ENCODE assay signal across 17 cellular contexts in the genomic region with DNA sequence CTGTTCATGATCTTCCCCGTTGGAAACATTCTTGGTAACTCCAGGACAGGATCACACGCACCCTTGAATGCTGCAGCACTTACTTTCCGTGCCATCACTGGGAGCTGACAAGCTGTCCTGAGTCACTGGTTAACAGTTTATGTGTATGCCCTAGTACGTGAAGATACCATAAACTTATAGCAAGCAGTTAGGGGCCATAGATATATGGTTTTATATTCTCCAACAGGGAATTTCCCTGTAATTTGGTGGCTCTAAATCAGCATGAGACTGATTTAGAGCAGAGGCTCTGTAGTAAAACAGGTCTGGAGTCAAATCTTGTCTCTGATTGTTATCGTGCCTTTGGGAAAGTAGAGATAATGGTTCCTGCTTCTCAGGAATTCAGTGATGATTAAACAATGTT.
"Had no signal": no experiment of that assay in that cellular context is flagged by ENCODE, and none has a peak within 500 bp of the region (broad histone marks: within the 10 kb centered on the region; RNA-seq: fewer than 3 reads in every experiment).

No MANE protein-coding gene starts in this region.

- H3K27ac ChIP-seq: body of pancreas, left lung, neutrophil, pancreas, stomach had no signal

- H3K4me3 ChIP-seq: body of pancreas, left lung, pancreas, stomach had no signal

- H3K4me3 Mint-ChIP-seq: activated CD4-positive, alpha-beta T cell treated with anti-CD3 and anti-CD28 coated beads, Interleukin-2, amount 10 ng/mL, durations not matched to agents 7 days and 5 days; activated naive CD4-positive, alpha-beta T cell treated with anti-CD3 and anti-CD28 coated beads for 36 hours; activated T-cell treated with anti-CD3 and anti-CD28 coated beads, Interleukin-2, amount 50 U/mL, for 4 hours; naive thymus-derived CD8-positive, alpha-beta T cell; stimulated activated effector memory CD8-positive, alpha-beta T cell treated with anti-CD3 and anti-CD28 coated beads, Interleukin-12 subunit alpha, Interleukin-12 subunit beta, amount 100 ng/mL, for 72 hours; T-helper 1 cell treated with Interleukin-12 subunit alpha and Interleukin-12 subunit beta and Interleukin-4 antibody, amounts not matched to agents 30 μg/mL and 1 μg/mL, for 36 hours had no signal

- H3K9me3 Mint-ChIP-seq: activated CD4-positive, alpha-beta T cell treated with anti-CD3 and anti-CD28 coated beads, Interleukin-2, amount 10 ng/mL, durations not matched to agents 7 days and 5 days; activated naive CD4-positive, alpha-beta T cell treated with anti-CD3 and anti-CD28 coated beads for 36 hours; activated T-cell treated with anti-CD3 and anti-CD28 coated beads, Interleukin-2, amount 50 U/mL, for 4 hours; naive thymus-derived CD8-positive, alpha-beta T cell; stimulated activated effector memory CD8-positive, alpha-beta T cell treated with anti-CD3 and anti-CD28 coated beads, Interleukin-12 subunit alpha, Interleukin-12 subunit beta, amount 100 ng/mL, for 72 hours; T-helper 1 cell treated with Interleukin-12 subunit alpha and Interleukin-12 subunit beta and Interleukin-4 antibody, amounts not matched to agents 30 μg/mL and 1 μg/mL, for 36 hours had no signal

- DNase-seq: activated CD4-positive, alpha-beta T cell treated with anti-CD3 and anti-CD28 coated beads, Interleukin-2, amount 10 ng/mL, durations not matched to agents 7 days and 5 days; activated CD8-positive, alpha-beta memory T cell treated with anti-CD3 and anti-CD28 coated beads, Interleukin-2, amount 50 U/mL, for 4 hours; activated naive CD4-positive, alpha-beta T cell treated with anti-CD3 and anti-CD28 coated beads for 36 hours; activated T-cell treated with anti-CD3 and anti-CD28 coated beads, Interleukin-2, amount 50 U/mL, for 4 hours; body of pancreas; caudate nucleus; foreskin melanocyte; glutamatergic neuron; hypothalamus; left lung; naive thymus-derived CD8-positive, alpha-beta T cell; pancreas; stimulated activated CD4-positive, alpha-beta T cell treated with anti-CD3 and anti-CD28 coated beads, Interleukin-4, amount 100 ng/mL, for 24 hours; stomach had no signal

- H3K36me3 ChIP-seq: left lung, neutrophil, pancreas, stomach had no signal

- H3K9me3 ChIP-seq: body of pancreas, left lung, neutrophil, pancreas, stomach had no signal

- H3K4me1 Mint-ChIP-seq: activated CD4-positive, alpha-beta T cell treated with anti-CD3 and anti-CD28 coated beads, Interleukin-2, amount 10 ng/mL, durations not matched to agents 7 days and 5 days had no signal

- H3K27me3 ChIP-seq: body of pancreas, pancreas had no signal

- H3K27ac Mint-ChIP-seq: activated CD4-positive, alpha-beta T cell treated with anti-CD3 and anti-CD28 coated beads, Interleukin-2, amount 10 ng/mL, durations not matched to agents 7 days and 5 days; activated naive CD4-positive, alpha-beta T cell treated with anti-CD3 and anti-CD28 coated beads for 36 hours; naive thymus-derived CD8-positive, alpha-beta T cell; stimulated activated effector memory CD8-positive, alpha-beta T cell treated with anti-CD3 and anti-CD28 coated beads, Interleukin-12 subunit alpha, Interleukin-12 subunit beta, amount 100 ng/mL, for 72 hours; T-helper 1 cell treated with Interleukin-12 subunit alpha and Interleukin-12 subunit beta and Interleukin-4 antibody, amounts not matched to agents 30 μg/mL and 1 μg/mL, for 36 hours had no signal

- H3K36me3 Mint-ChIP-seq: naive thymus-derived CD8-positive, alpha-beta T cell; stimulated activated effector memory CD8-positive, alpha-beta T cell treated with anti-CD3 and anti-CD28 coated beads, Interleukin-12 subunit alpha, Interleukin-12 subunit beta, amount 100 ng/mL, for 72 hours had no signal
